Comparison of ENCODE assay signal across 15 cellular contexts in genomic region chr4:121773873-121774272, GRCh38. TPM values are rescaled to one million over a fixed set of nuclear protein-coding genes. Genes with fewer than 3 reads are reported as not detected.
A peak's percentile ranks its signal among the peaks of the same experiment; 100 is the strongest.
DNase-seq lines count a peak whose midpoint lies in the region; ATAC-seq and TF ChIP-seq lines count a peak whose summit lies in the region.
"Had no signal": no experiment of that assay in that cellular context is flagged by ENCODE, and none has a peak within 500 bp of the region (broad histone marks: within the 10 kb centered on the region; RNA-seq: fewer than 3 reads in every experiment).

No MANE protein-coding gene starts in this region.

- no peak for DNase-seq in WTC11 (ENCODE audit: low spot score)
- DNase-seq in foreskin keratinocyte: no peak
- DNase-seq in stimulated activated CD4-positive, alpha-beta T cell treated with anti-CD3 and anti-CD28 coated beads, Interleukin-4, amount 100 ng/mL, for 1 hour: no peak
- no peak for DNase-seq in substantia nigra (lab: John Stamatoyannopoulos, UW)
- DNase-seq: CD8-positive, alpha-beta T cell; COR-L47; DMS53; GM23248; H7; KBM-7 had no signal

- POLR2A ChIA-PET in HEK293 (lab: Yijun Ruan, JAX): no interaction called here
- POLR2A ChIA-PET in WTC11 (lab: Charles Lee): no interaction called here

- no peaks in the 10 kb centered on the region for H3K36me3 ChIP-seq in HEK293 (ENCODE audit: control insufficient read depth in 2 of 2, insufficient read depth in 1 of 2, low read length in 2 of 2)

- peak; percentile 55 for ATAC-seq in WTC11
- ATAC-seq in foreskin keratinocyte: peak; percentile 38
- peak; percentile 4 for ATAC-seq in stimulated activated memory B cell treated with anti-CD40 and anti-IgM and Interleukin-4, amounts not matched to agents 10 μg/mL and 1 μg/mL and 100 μg/mL, for 72 hours
- ATAC-seq in HG02981 (IDR thresholded peaks at IDR 0.05; ENCODE audit: unreplicated experiment): no peak
- ATAC-seq: CD8-positive, alpha-beta T cell; HepG2 had no signal

- no peak overlapping the region for H3K4me3 ChIP-seq in HEK293 (ENCODE audit: low read depth, low read length)
- H3K4me3 ChIP-seq: GM23248 had no signal

- H3K4me1 ChIP-seq in HEK293 (ENCODE audit: control insufficient read depth, insufficient read depth, low read length) (no peaks in the 10 kb centered on the region), foreskin keratinocyte (no peaks in the 10 kb centered on the region)

- H3K4me3 Mint-ChIP-seq in WTC11: no peak overlapping the region
- H3K4me3 Mint-ChIP-seq in stimulated activated memory B cell treated with anti-CD40 and anti-IgM and Interleukin-4, amounts not matched to agents 10 μg/mL and 1 μg/mL and 100 μg/mL, for 72 hours: no peak overlapping the region
- H3K4me3 Mint-ChIP-seq: CD14-positive monocyte; CD8-positive, alpha-beta T cell had no signal

- H3K27ac ChIP-seq in HEK293 (ENCODE audit: extremely low read depth, low read depth, low read length): no peak overlapping the region
- H3K27ac ChIP-seq in foreskin keratinocyte: no peak overlapping the region
- H3K27ac ChIP-seq in substantia nigra (ENCODE audit: low read depth, low read length, poor library complexity, severe bottlenecking): no peak overlapping the region
- H3K27ac ChIP-seq: GM23248 had no signal

- H3K27me3 ChIP-seq in foreskin keratinocyte: peaks cover 6% of the 10 kb centered on the region

- H3K9me3 ChIP-seq in HEK293 (ENCODE audit: control insufficient read depth, insufficient read depth, low read depth, low read length): no peaks in the 10 kb centered on the region

- H3K9me3 Mint-ChIP-seq in WTC11: no peaks in the 10 kb centered on the region
- H3K9me3 Mint-ChIP-seq in stimulated activated memory B cell treated with anti-CD40 and anti-IgM and Interleukin-4, amounts not matched to agents 10 μg/mL and 1 μg/mL and 100 μg/mL, for 72 hours: no peaks in the 10 kb centered on the region
- H3K9me3 Mint-ChIP-seq: CD8-positive, alpha-beta T cell had no signal

- CTCF ChIA-PET in HEK293 (lab: Yijun Ruan, JAX): no interaction called here
- CTCF ChIA-PET in WTC11 (lab: Charles Lee): no interaction called here

- no peak overlapping the region for H3K27ac Mint-ChIP-seq in WTC11
- H3K27ac Mint-ChIP-seq in stimulated activated memory B cell treated with anti-CD40 and anti-IgM and Interleukin-4, amounts not matched to agents 10 μg/mL and 1 μg/mL and 100 μg/mL, for 72 hours: no peak overlapping the region
- H3K27ac Mint-ChIP-seq: CD8-positive, alpha-beta T cell had no signal

- TF ChIP-seq CTCF in HEK293 (tag by site-specific recombination; IDR thresholded peaks at IDR 0.05) (no peak), WTC11 (IDR thresholded peaks at IDR 0.05) (no peak), foreskin keratinocyte (conservative IDR thresholded peaks at IDR 0.05) (no peak)

- H3K36me3 Mint-ChIP-seq in WTC11: no peaks in the 10 kb centered on the region
- H3K36me3 Mint-ChIP-seq in stimulated activated memory B cell treated with anti-CD40 and anti-IgM and Interleukin-4, amounts not matched to agents 10 μg/mL and 1 μg/mL and 100 μg/mL, for 72 hours: no peaks in the 10 kb centered on the region
- H3K36me3 Mint-ChIP-seq: CD14-positive monocyte; CD8-positive, alpha-beta T cell had no signal

- H3K4me1 Mint-ChIP-seq in WTC11: peaks cover 9% of the 10 kb centered on the region
- H3K4me1 Mint-ChIP-seq in stimulated activated memory B cell treated with anti-CD40 and anti-IgM and Interleukin-4, amounts not matched to agents 10 μg/mL and 1 μg/mL and 100 μg/mL, for 72 hours: no peaks in the 10 kb centered on the region
- H3K4me1 Mint-ChIP-seq: CD14-positive monocyte had no signal

- peaks cover 36% of the 10 kb centered on the region for H3K27me3 Mint-ChIP-seq in WTC11 (ENCODE audit: low read depth)
- peaks cover 24% of the 10 kb centered on the region for H3K27me3 Mint-ChIP-seq in stimulated activated memory B cell treated with anti-CD40 and anti-IgM and Interleukin-4, amounts not matched to agents 10 μg/mL and 1 μg/mL and 100 μg/mL, for 72 hours

TF ChIP-seq in HEK293, 187 proteins besides CTCF, POLR2A, EP300 and RAD21:
- no peak for TF ChIP-seq ZNF404 (tag by site-specific recombination; IDR thresholded peaks at IDR 0.05)
- TF ChIP-seq EGR2 (tag by site-specific recombination; IDR thresholded peaks at IDR 0.05; ENCODE audit: low read depth): no peak
- no peak for TF ChIP-seq ZNF433 (tag by site-specific recombination; IDR thresholded peaks at IDR 0.05; ENCODE audit: low read depth)
- no peak for TF ChIP-seq ZNF324 (tag by site-specific recombination; IDR thresholded peaks at IDR 0.05)
- no peak for TF ChIP-seq ZNF621 (tag by site-specific recombination; IDR thresholded peaks at IDR 0.05)
- TF ChIP-seq ZBTB17 (tag by site-specific recombination; IDR thresholded peaks at IDR 0.05): peak; percentile 49; the same call in 1 of the 2 replicates
- 0 out of 2 replicates have a peak, but pooled peaks have one; percentile 16 for TF ChIP-seq ZNF341 (tag by site-specific recombination; IDR thresholded peaks at IDR 0.05; ENCODE audit: low read depth)
- TF ChIP-seq ZSCAN23 (tag by site-specific recombination; IDR thresholded peaks at IDR 0.05): no peak
- TF ChIP-seq ZIC2 (tag by site-specific recombination; IDR thresholded peaks at IDR 0.05): no peak
- TF ChIP-seq ZFP3 (tag by site-specific recombination; IDR thresholded peaks at IDR 0.05; ENCODE audit: low read depth): no peak
- no peak for TF ChIP-seq YY1 (tag by site-specific recombination; IDR thresholded peaks at IDR 0.05)
- TF ChIP-seq ZNF629 (tag by site-specific recombination; IDR thresholded peaks at IDR 0.05): no peak
- no peak for TF ChIP-seq ZNF132 (tag by site-specific recombination; IDR thresholded peaks at IDR 0.05; ENCODE audit: borderline replicate concordance)
- no peak for TF ChIP-seq ZNF214 (tag by site-specific recombination; IDR thresholded peaks at IDR 0.05; ENCODE audit: borderline replicate concordance)
- TF ChIP-seq ZBTB21 (tag by site-specific recombination; IDR thresholded peaks at IDR 0.05): no peak
- no peak for TF ChIP-seq ZNF169 (tag by site-specific recombination; IDR thresholded peaks at IDR 0.05)

TF ChIP-seq in WTC11, 78 proteins besides CTCF, POLR2A, EP300 and RAD21:
- TF ChIP-seq SP1 (CRISPR knock-in tag; conservative IDR thresholded peaks at IDR 0.05) (no peak), ATF2 (CRISPR knock-in tag; IDR thresholded peaks at IDR 0.05; ENCODE audit: borderline replicate concordance, low read depth) (no peak), TP53 (CRISPR knock-in tag; IDR thresholded peaks at IDR 0.05) (no peak), ZNF138 (CRISPR knock-in tag; conservative IDR thresholded peaks at IDR 0.05) (no peak), IRF1 (CRISPR knock-in tag; IDR thresholded peaks at IDR 0.05) (no peak), ARID4B (CRISPR knock-in tag; IDR thresholded peaks at IDR 0.05; ENCODE audit: borderline replicate concordance) (no peak)

RNA-seq across cellular contexts. Expression of gene SMIM43, which starts 8.9 kb away (rescaled TPM):
- total RNA-seq in WTC11 (2021) (0.25 to 0.33 TPM (median 0.25 TPM) in 3 replicates), foreskin keratinocyte (not detected in 2 replicates)
- 0.02 TPM in 1 of 2 replicates, not detected in the other for polyA plus RNA-seq in foreskin keratinocyte
- total RNA-seq: H7, HepG2 had no signal
- polyA plus RNA-seq: CD14-positive monocyte, HepG2 had no signal

RNA-seq across cellular contexts. Expression of gene EXOSC9, which starts 27.2 kb away (rescaled TPM):
- total RNA-seq in WTC11 (2021) (37.1 to 50.0 TPM (median 39.1 TPM) in 3 replicates), foreskin keratinocyte (37.9 and 45.5 TPM in 2 replicates)
- polyA plus RNA-seq in foreskin keratinocyte: 27.8 and 36.0 TPM in 2 replicates

RNA-seq across cellular contexts. Expression of gene CCNA2, which starts 49.8 kb away (rescaled TPM):
- total RNA-seq in WTC11 (2021) (77.1 to 95.1 TPM (median 81.1 TPM) in 3 replicates), foreskin keratinocyte (65.8 and 83.0 TPM in 2 replicates)
- polyA plus RNA-seq in foreskin keratinocyte: 28.0 and 42.7 TPM in 2 replicates
